12 cellular contexts compared by ENCODE assay signal in genomic region chr7:5862764-5863163, GRCh38. TPM values are rescaled to one million over a fixed set of nuclear protein-coding genes. Genes with fewer than 3 reads are reported as not detected.
DNase-seq lines count a peak whose midpoint lies in the region; ATAC-seq, FAIRE-seq and TF ChIP-seq lines count a peak whose summit lies in the region.
"Not testable (repeated sequence)": the region's sequence is repeated elsewhere in the genome, so short reads cannot be mapped to it uniquely, and the experiment has no call there.
"Had no signal": no experiment of that assay in that cellular context is flagged by ENCODE, and none has a peak within 500 bp of the region (broad histone marks: within the 10 kb centered on the region; RNA-seq: fewer than 3 reads in every experiment).

No MANE protein-coding gene starts in this region.

- not testable (repeated sequence) for DNase-seq in CD4-positive, CD25-positive, alpha-beta regulatory T cell; K562 (ENCODE audit: extremely low read depth in 1 of 4, low spot score in 3 of 4)

- not testable (repeated sequence) for H3K9me1 ChIP-seq in K562 (ENCODE audit: control insufficient read depth, insufficient read depth, low read length)

- not testable (repeated sequence) for H4K20me1 ChIP-seq in K562 (replicated peaks; ENCODE audit: control insufficient read depth, insufficient read depth, low read length)

- TF ChIP-seq RAD21 in K562 (CRISPR knock-in tag; conservative IDR thresholded peaks at IDR 0.05 in 1 of 2, IDR thresholded peaks at IDR 0.05 in 1 of 2): not testable (repeated sequence)

- not testable (repeated sequence) for H3K4me1 ChIP-seq in CD4-positive, CD25-positive, alpha-beta regulatory T cell (ENCODE audit: control insufficient read depth, insufficient read depth, low read length, poor library complexity, severe bottlenecking); K562 (replicated peaks in 1 of 2; ENCODE audit: control insufficient read depth in 2 of 2, insufficient read depth in 2 of 2, low read length in 2 of 2)

- not testable (repeated sequence) for H3K79me2 ChIP-seq in K562 (ENCODE audit: control insufficient read depth, insufficient read depth, low read length)

- H3K36me3 Mint-ChIP-seq in CD4-positive, CD25-positive, alpha-beta regulatory T cell: peaks cover 25% of the 10 kb centered on the region
- not testable (repeated sequence) for H3K36me3 Mint-ChIP-seq in activated naive CD4-positive, alpha-beta T cell treated with anti-CD3 and anti-CD28 coated beads, Interleukin-2, amount 50 U/mL, for 24 hours

- not testable (repeated sequence) for H3K9me3 Mint-ChIP-seq in CD4-positive, CD25-positive, alpha-beta regulatory T cell; activated naive CD4-positive, alpha-beta T cell treated with anti-CD3 and anti-CD28 coated beads, Interleukin-2, amount 50 U/mL, for 24 hours

- H3K9me3 ChIP-seq in CD4-positive, CD25-positive, alpha-beta regulatory T cell (ENCODE audit: control insufficient read depth in 2 of 2, low read length in 2 of 2); K562 (replicated peaks; ENCODE audit: control insufficient read depth, insufficient read depth, low read depth, low read length): not testable (repeated sequence)

- H3K27ac Mint-ChIP-seq in CD4-positive, CD25-positive, alpha-beta regulatory T cell: peak overlapping the region in 2 of 3 donors; percentile 54 to 75
- peak overlapping the region; percentile 37 for H3K27ac Mint-ChIP-seq in activated naive CD4-positive, alpha-beta T cell treated with anti-CD3 and anti-CD28 coated beads, Interleukin-2, amount 50 U/mL, for 24 hours

- H3K4me3 ChIP-seq in CD4-positive, CD25-positive, alpha-beta regulatory T cell (ENCODE audit: low read depth, low read length); K562: not testable (repeated sequence)

- not testable (repeated sequence) for ATAC-seq in CD4-positive, CD25-positive, alpha-beta regulatory T cell (ENCODE audit: low read depth in 2 of 2); K562

- POLR2A ChIA-PET in K562 (lab: Yijun Ruan, JAX): not testable (repeated sequence)

- H3K27me3 ChIP-seq in CD4-positive, CD25-positive, alpha-beta regulatory T cell (ENCODE audit: control insufficient read depth, insufficient read depth, low read length): not testable (repeated sequence)
- peaks cover 12 to 18% of the 10 kb centered on the region in 2 experiments for H3K27me3 ChIP-seq in K562 (ENCODE audit: control insufficient read depth in 2 of 2, insufficient read depth in 2 of 2, low read length in 2 of 2)

- peaks cover 0 to 11% (median 8%) of the 10 kb centered on the region in 4 donors for H3K4me1 Mint-ChIP-seq in CD4-positive, CD25-positive, alpha-beta regulatory T cell
- H3K4me1 Mint-ChIP-seq in activated naive CD4-positive, alpha-beta T cell treated with anti-CD3 and anti-CD28 coated beads, Interleukin-2, amount 50 U/mL, for 24 hours: peaks cover 12% of the 10 kb centered on the region

- not testable (repeated sequence) for BruUV-seq in K562 (replicated peaks; lab: Mats Ljungman, UMichigan)

- not testable (repeated sequence) for H2AFZ ChIP-seq in K562 (ENCODE audit: low read depth, low read length)

- H3K4me2 ChIP-seq in K562 (ENCODE audit: insufficient read depth, low read length): not testable (repeated sequence)

- not testable (repeated sequence) for H3K36me3 ChIP-seq in CD4-positive, CD25-positive, alpha-beta regulatory T cell (ENCODE audit: control insufficient read depth, insufficient read depth, low read length); K562 (ENCODE audit: control insufficient read depth, insufficient read depth, low read length)

- in situ Hi-C loops in K562 (cut with MboI): loop anchor here (25.0 kb wide), 1 partner anchor 125 kb away; no protein-coding TSS in a partner anchor

- TF ChIP-seq CTCF in K562 (IDR thresholded peaks at IDR 0.05 in 2 of 3, conservative IDR thresholded peaks at IDR 0.05 in 1 of 3; ENCODE audit: insufficient read depth in 2 of 3, low read depth in 1 of 3, low read length in 3 of 3): not testable (repeated sequence)

- not testable (repeated sequence) for FAIRE-seq in K562 (lab: Jason Lieb, UNC)

- CTCF ChIA-PET in K562 (lab: Yijun Ruan, JAX; ENCODE audit: low intra/inter-chr PET ratio): not testable (repeated sequence)

- not testable (repeated sequence) for TF ChIP-seq EP300 in K562 (IDR thresholded peaks at IDR 0.05; ENCODE audit: low read length)

- not testable (repeated sequence) for H3K9ac ChIP-seq in K562 (ENCODE audit: insufficient read depth in 1 of 2, low read depth in 2 of 2, low read length in 2 of 2)

- H3K27me3 Mint-ChIP-seq in CD4-positive, CD25-positive, alpha-beta regulatory T cell; activated naive CD4-positive, alpha-beta T cell treated with anti-CD3 and anti-CD28 coated beads, Interleukin-2, amount 50 U/mL, for 24 hours: not testable (repeated sequence)

- not testable (repeated sequence) for H3K4me3 Mint-ChIP-seq in CD4-positive, CD25-positive, alpha-beta regulatory T cell; activated naive CD4-positive, alpha-beta T cell treated with anti-CD3 and anti-CD28 coated beads, Interleukin-2, amount 50 U/mL, for 24 hours

- 15% methylated on average over 3 of the region's 3 CpGs for WGBS in K562 (ENCODE audit: insufficient coverage, low coverage, missing lambda C conversion rate)

- intact Hi-C loops in K562 (cut with micrococcal nuclease): not testable (repeated sequence)

- not testable (repeated sequence) for H3K27ac ChIP-seq in CD4-positive, CD25-positive, alpha-beta regulatory T cell (ENCODE audit: insufficient read depth, low read length, poor library complexity, severe bottlenecking); K562 (ENCODE audit: extremely low read depth, low read depth, low read length)

- not testable (repeated sequence) for TF ChIP-seq POLR2A in K562 (conservative IDR thresholded peaks at IDR 0.05)

TF ChIP-seq in K562, 482 proteins besides CTCF, POLR2A, EP300 and RAD21:
- TF ChIP-seq ZNF232 (CRISPR knock-in tag; IDR thresholded peaks at IDR 0.05): peak; percentile 97

RNA-seq across cellular contexts. Expression of gene OCM, which starts 17.8 kb away (rescaled TPM):
- total RNA-seq in CD4-positive, CD25-positive, alpha-beta regulatory T cell: 5.7 TPM
- 1 to 10 TPM; 1.2 to 3.9 (median 2.5) TPM for polyA plus RNA-seq in CD4-positive, CD25-positive, alpha-beta regulatory T cell
- not detected in 2 replicates for total RNA-seq in K562 (2011; cell fraction: chromatin; rRNA removed; ENCODE audit: low replicate concordance)
- total RNA-seq in K562 (2011; cell fraction: nucleolus; rRNA removed): not detected in 2 replicates
- total RNA-seq in K562 (2011; cell fraction: nucleoplasm; rRNA removed): not detected in 2 replicates
- not detected in 2 replicates for total RNA-seq in K562 (2014; rRNA removed)
- total RNA-seq in K562 (2014; rRNA removed; fragmentation: Illumina TruSeq; extraction: Trizol): not detected in 2 replicates
- not detected in 2 replicates for total RNA-seq in K562 (2015; rRNA removed; fragmentation: Illumina TruSeq; extraction: Trizol)
- total RNA-seq in K562 (2021): not detected in 2 replicates
- polyA plus RNA-seq in K562 (2011; rRNA removed): not detected in 2 replicates
- polyA plus RNA-seq in K562 (2011; cell fraction: cytosol; rRNA removed): not detected in 2 replicates
- not detected in 2 replicates for polyA plus RNA-seq in K562 (2011; cell fraction: nucleus; rRNA removed)
- not detected in 2 replicates for polyA plus RNA-seq in K562 (2012)
- not detected in 2 replicates for polyA plus RNA-seq in K562 (2014; fragmentation: Illumina TruSeq; extraction: Trizol)
- not detected for polyA plus RNA-seq in K562 (2014; fragmentation: Nextera tagmentation; extraction: Ambion mirVana)
- polyA plus RNA-seq in K562 (2014; rRNA removed): not detected in 2 replicates
- not detected in 2 replicates for polyA minus RNA-seq in K562 (2011; rRNA and poly(A)+ RNA removed)
- not detected in 2 replicates for polyA minus RNA-seq in K562 (2011; cell fraction: cytosol; rRNA and poly(A)+ RNA removed)
- polyA minus RNA-seq in K562 (2011; cell fraction: nucleus; rRNA and poly(A)+ RNA removed): not detected in 2 replicates
- total RNA-seq: A172, A673, Caco-2, Calu3, Daoy had no signal
- polyA plus RNA-seq: A549, AG04450, BJ, CD14-positive monocyte had no signal

RNA-seq across cellular contexts. Expression of gene CCZ1, which starts 35.8 kb away (rescaled TPM):
- 90.2 TPM for total RNA-seq in CD4-positive, CD25-positive, alpha-beta regulatory T cell
- polyA plus RNA-seq in CD4-positive, CD25-positive, alpha-beta regulatory T cell: 100 to 1,000 TPM in 1 of 4 donors, 10 to 100 TPM in 3; 44.8 to 105 (median 71.8) TPM
- 50.4 and 74.2 TPM in 2 replicates for total RNA-seq in K562 (2011; cell fraction: chromatin; rRNA removed; ENCODE audit: low replicate concordance)
- 23.8 and 24.7 TPM in 2 replicates for total RNA-seq in K562 (2011; cell fraction: nucleolus; rRNA removed)
- total RNA-seq in K562 (2011; cell fraction: nucleoplasm; rRNA removed): 44.1 and 62.4 TPM in 2 replicates
- total RNA-seq in K562 (2014; rRNA removed) (48.7 and 55.6 TPM in 2 replicates), K562 (2014; rRNA removed; fragmentation: Illumina TruSeq; extraction: Trizol) (86.0 and 99.2 TPM in 2 replicates), K562 (2015; rRNA removed; fragmentation: Illumina TruSeq; extraction: Trizol) (59.1 and 64.1 TPM in 2 replicates), K562 (2021) (74.5 and 80.7 TPM in 2 replicates)
- polyA plus RNA-seq in K562 (2011; rRNA removed) (80.3 and 94.6 TPM in 2 replicates), K562 (2014; fragmentation: Illumina TruSeq; extraction: Trizol) (59.1 and 78.1 TPM in 2 replicates), K562 (2014; fragmentation: Nextera tagmentation; extraction: Ambion mirVana) (10 to 100 TPM; 34.5 to 37.6 TPM), K562 (2014; rRNA removed) (79.8 and 84.3 TPM in 2 replicates)
- 19.3 and 32.9 TPM in 2 replicates for polyA plus RNA-seq in K562 (2011; cell fraction: cytosol; rRNA removed)
- polyA plus RNA-seq in K562 (2011; cell fraction: nucleus; rRNA removed): 19.3 and 30.0 TPM in 2 replicates
- 69.7 and 86.3 TPM in 2 replicates for polyA plus RNA-seq in K562 (2012)
- 44.3 and 48.9 TPM in 2 replicates for polyA minus RNA-seq in K562 (2011; rRNA and poly(A)+ RNA removed)
- 15.7 and 20.0 TPM in 2 replicates for polyA minus RNA-seq in K562 (2011; cell fraction: cytosol; rRNA and poly(A)+ RNA removed)
- 8.9 and 15.4 TPM in 2 replicates for polyA minus RNA-seq in K562 (2011; cell fraction: nucleus; rRNA and poly(A)+ RNA removed)
